Comparison of ENCODE assay signal across 1 cellular context in the genomic region with DNA sequence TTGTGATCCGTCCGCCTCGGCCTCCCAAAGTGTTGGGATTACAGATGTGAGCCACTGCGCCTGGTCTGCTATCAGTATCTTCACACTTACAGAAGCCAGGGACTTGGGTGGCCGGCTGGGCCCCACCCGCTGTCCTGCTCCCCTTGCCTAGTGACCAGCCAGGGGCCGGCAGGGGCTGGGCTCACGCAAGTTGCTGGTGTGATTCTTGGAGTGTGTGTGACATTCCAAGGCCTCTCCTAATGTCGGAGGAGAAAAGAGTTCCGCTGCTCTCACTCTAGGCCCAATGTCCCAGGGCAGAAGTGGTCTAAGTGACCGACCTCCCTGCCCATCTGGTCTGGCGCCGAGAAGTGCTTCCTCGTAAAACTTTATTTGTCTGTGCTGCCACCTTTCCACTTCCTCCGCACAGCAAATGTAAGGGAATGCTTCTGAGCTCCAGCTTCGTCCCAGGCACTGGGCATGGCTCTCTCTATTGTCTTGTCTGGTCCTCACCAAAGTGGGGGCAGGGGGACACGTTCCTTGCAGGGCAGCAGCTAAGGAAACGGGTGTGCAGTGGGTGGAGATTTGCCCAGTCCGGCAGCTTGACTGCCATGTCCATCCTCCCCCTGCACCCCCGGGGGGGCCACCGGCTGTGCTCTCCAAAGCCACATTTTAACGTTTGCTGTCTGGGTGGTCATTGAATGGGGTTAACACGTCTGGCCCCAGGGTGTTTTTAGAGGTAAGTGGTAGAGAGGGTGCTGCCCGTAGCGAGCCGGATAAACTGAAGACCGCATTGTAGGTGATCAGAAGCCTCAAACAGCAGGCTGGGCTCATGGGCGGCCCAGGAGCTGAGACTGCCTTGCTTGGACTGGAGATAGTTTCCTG.
TF ChIP-seq lines count a peak whose summit lies in the region.

No MANE protein-coding gene starts in this region.

TF ChIP-seq in IMR-90, 13 proteins besides CTCF, POLR2A, EP300 and RAD21:
- TF ChIP-seq FOS (IDR thresholded peaks at IDR 0.05; ENCODE audit: low read depth, low read length), result no peak
- no peak for TF ChIP-seq NFE2L2 (IDR thresholded peaks at IDR 0.05; ENCODE audit: low read depth, low read length)
- TF ChIP-seq SMC3 (IDR thresholded peaks at IDR 0.05; ENCODE audit: low read depth, low read length), result no peak
- TF ChIP-seq, protein P1, sequence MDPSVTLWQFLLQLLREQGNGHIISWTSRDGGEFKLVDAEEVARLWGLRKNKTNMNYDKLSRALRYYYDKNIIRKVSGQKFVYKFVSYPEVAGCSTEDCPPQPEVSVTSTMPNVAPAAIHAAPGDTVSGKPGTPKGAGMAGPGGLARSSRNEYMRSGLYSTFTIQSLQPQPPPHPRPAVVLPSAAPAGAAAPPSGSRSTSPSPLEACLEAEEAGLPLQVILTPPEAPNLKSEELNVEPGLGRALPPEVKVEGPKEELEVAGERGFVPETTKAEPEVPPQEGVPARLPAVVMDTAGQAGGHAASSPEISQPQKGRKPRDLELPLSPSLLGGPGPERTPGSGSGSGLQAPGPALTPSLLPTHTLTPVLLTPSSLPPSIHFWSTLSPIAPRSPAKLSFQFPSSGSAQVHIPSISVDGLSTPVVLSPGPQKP (IDR thresholded peaks at IDR 0.05; ENCODE audit: borderline replicate concordance, low read depth, low read length), result no peak
- TF ChIP-seq, protein P2, sequence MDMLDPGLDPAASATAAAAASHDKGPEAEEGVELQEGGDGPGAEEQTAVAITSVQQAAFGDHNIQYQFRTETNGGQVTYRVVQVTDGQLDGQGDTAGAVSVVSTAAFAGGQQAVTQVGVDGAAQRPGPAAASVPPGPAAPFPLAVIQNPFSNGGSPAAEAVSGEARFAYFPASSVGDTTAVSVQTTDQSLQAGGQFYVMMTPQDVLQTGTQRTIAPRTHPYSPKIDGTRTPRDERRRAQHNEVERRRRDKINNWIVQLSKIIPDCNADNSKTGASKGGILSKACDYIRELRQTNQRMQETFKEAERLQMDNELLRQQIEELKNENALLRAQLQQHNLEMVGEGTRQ (IDR thresholded peaks at IDR 0.05; ENCODE audit: low read depth, low read length), result no peak
- no peak for TF ChIP-seq MXI1 (IDR thresholded peaks at IDR 0.05; ENCODE audit: borderline replicate concordance, low read depth, low read length)
- no peak for TF ChIP-seq CHD1 (IDR thresholded peaks at IDR 0.05; ENCODE audit: low read depth, low read length)
- TF ChIP-seq MAZ (IDR thresholded peaks at IDR 0.05; ENCODE audit: borderline replicate concordance, low read depth, low read length), result no peak
